In the genomic region with DNA sequence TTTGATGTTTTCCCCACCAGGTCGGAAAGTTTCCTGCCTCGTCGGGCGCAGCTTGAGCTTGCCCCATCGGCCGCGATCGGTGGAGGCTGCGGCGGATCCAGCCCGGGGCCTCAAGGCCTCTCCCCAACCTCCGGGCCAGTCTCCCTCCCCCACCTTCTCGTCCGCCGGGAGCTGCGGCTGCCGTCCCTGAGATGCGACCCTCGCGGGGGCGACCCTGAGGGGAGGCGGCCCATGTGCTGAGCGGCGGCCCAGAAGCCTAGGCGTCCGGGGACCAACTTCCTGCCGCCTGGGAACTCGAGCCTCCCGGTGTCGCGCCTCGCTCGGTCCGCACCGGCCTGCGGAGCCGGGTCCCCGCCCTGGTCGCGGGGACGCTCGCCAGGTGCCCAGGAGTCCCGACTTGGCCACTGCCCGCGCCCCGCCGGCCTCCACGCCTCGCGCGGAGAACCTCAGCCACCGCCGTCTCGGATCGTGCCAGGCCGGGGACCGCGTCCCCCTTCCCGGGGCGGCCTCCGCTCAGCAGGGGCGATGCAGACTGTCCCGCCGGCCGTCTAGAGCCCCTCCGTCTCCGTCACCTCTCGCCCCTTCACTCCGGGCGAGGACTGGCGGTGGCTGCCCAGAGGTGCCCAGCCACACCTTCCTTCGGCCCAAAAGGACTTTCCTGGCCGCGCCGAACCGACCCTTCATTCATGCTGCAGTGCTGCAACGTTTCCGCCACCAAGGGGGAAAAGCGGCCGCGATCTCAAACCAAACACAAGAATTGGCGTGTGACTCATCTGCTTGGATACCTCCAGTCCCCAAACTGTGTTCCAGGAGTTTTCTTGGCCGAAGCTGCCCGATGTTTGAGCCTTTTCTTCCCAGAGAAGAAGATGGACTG, we compare ENCODE assay signal across 1 cellular context.
TF ChIP-seq lines count a peak whose summit lies in the region.

No MANE protein-coding gene starts in this region.

TF ChIP-seq in IMR-90, 13 proteins besides CTCF, POLR2A, EP300 and RAD21:
- no peak for TF ChIP-seq MAFK (IDR thresholded peaks at IDR 0.05; ENCODE audit: low read depth, low read length)
- TF ChIP-seq FOS (IDR thresholded peaks at IDR 0.05; ENCODE audit: low read depth, low read length), result 0 out of 2 replicates have a peak, but pooled peaks have one; percentile 14
TF ChIP-seq in IMR-90: peak in this region for 1.
